Comparison of ENCODE assay signal across 9 cellular contexts in the genomic region with DNA sequence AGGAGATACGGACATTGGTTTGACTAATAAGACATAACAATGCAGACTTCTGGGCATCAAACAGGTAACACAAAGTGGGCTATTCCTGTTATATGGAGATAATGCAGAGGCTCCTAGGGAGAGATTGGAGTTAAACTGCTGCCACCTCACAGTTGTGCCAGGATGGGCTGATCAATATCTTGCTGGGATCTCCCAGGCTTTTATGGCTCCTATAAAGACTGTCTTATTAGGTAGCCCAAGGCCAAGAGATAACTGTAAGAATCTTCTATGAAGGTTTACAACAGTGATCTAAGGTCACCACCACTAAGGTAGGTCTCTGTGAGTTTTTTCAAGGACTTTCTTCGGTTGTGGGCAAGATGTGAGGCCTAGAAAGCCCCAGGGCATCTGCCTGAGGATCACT.
"Had no signal": no experiment of that assay in that cellular context is flagged by ENCODE, and none has a peak within 500 bp of the region (broad histone marks: within the 10 kb centered on the region; RNA-seq: fewer than 3 reads in every experiment).

No MANE protein-coding gene starts in this region.

- H3K36me3 Mint-ChIP-seq: IgD-negative memory B cell had no signal

- DNase-seq: GM23248, GOT3, H7, HFFc6 had no signal

- H3K9me3 ChIP-seq: HAP-1 had no signal

- H3K9me3 Mint-ChIP-seq: HFFc6 had no signal

- H3K36me3 ChIP-seq: HAP-1 had no signal

- ATAC-seq: HCT116, HepG2 had no signal

- H3K27ac Mint-ChIP-seq: HFFc6, IgD-negative memory B cell had no signal

- H3K4me1 Mint-ChIP-seq: IgD-negative memory B cell had no signal

- H3K4me3 Mint-ChIP-seq: HFFc6, IgD-negative memory B cell had no signal

- H2AFZ ChIP-seq: GM23248 had no signal

- H3K27ac ChIP-seq: GM23248, HL-60 had no signal

- H3K27me3 Mint-ChIP-seq: IgD-negative memory B cell had no signal

- H3K4me3 ChIP-seq: GM23248, HAP-1 had no signal

- H3K9ac ChIP-seq: GM23248 had no signal
